19 cellular contexts compared by ENCODE assay signal in the genomic region with DNA sequence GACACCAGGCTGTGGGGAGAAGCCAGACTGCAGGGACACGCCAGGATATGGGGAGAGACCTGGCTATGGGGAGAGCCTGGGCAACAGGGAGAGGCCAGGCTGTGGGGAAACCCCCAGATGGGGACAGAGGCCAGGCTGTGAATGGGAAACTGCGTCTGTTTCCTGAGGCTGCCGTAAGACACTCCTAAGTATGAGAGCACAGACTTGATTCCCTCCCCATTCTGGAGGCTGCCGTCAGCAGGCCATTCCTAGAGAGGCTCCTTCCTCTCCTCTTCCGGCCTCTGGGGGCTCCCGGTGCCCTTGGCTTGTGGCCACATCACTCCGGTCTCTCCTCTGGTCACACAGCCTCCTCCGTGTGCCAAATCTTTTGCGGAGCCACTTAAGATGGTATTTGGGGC. TPM values are rescaled to one million over a fixed set of nuclear protein-coding genes. Genes with fewer than 3 reads are reported as not detected.
DNase-seq lines count a peak whose midpoint lies in the region; ATAC-seq, FAIRE-seq and TF ChIP-seq lines count a peak whose summit lies in the region.
"Had no signal": no experiment of that assay in that cellular context is flagged by ENCODE, and none has a peak within 500 bp of the region (broad histone marks: within the 10 kb centered on the region; RNA-seq: fewer than 3 reads in every experiment).

No MANE protein-coding gene starts in this region.

- no peaks in the 10 kb centered on the region; a peak in 1 of 4 replicates for H3K4me1 ChIP-seq in SK-N-SH (ENCODE audit: control insufficient read depth in 1 of 2, insufficient read depth in 2 of 2, low read depth in 1 of 2, low read length in 1 of 2)
- H3K4me1 ChIP-seq in H9 (ENCODE audit: insufficient read depth, low read length), result no peaks in the 10 kb centered on the region
- H3K4me1 ChIP-seq in kidney (ENCODE audit: control insufficient read depth in 1 of 2, insufficient read depth in 1 of 2, low read depth in 1 of 2, low read length in 2 of 2), result peaks cover 5% of the 10 kb centered on the region in 2 donors
- H3K4me1 ChIP-seq in spleen, result no peaks in the 10 kb centered on the region
- H3K4me1 ChIP-seq in colonic mucosa, result no peaks in the 10 kb centered on the region

- no peaks in the 10 kb centered on the region for H3K27me3 ChIP-seq in SK-N-SH (ENCODE audit: insufficient read depth)
- H3K27me3 ChIP-seq in H9 (ENCODE audit: insufficient read depth, low read length), result no peaks in the 10 kb centered on the region
- H3K27me3 ChIP-seq in spleen (replicated peaks in 1 of 7), result no peaks in the 10 kb centered on the region
- H3K27me3 ChIP-seq in colonic mucosa, result no peaks in the 10 kb centered on the region

- no peak overlapping the region for H3K23ac ChIP-seq in H9 (ENCODE audit: insufficient read length, low read depth, low read length)

- H3K9me2 ChIP-seq in SK-N-SH, result no peaks in the 10 kb centered on the region

- no peaks in the 10 kb centered on the region for H3K9me3 ChIP-seq in SK-N-SH
- no peaks in the 10 kb centered on the region for H3K9me3 ChIP-seq in H9 (ENCODE audit: control insufficient read depth, low read depth, low read length)
- H3K9me3 ChIP-seq in kidney (ENCODE audit: control insufficient read depth in 1 of 2, low read length in 2 of 2), result no peaks in the 10 kb centered on the region
- H3K9me3 ChIP-seq in spleen, result peaks cover 0 to 10% (median 5%) of the 10 kb centered on the region in 8 donors
- no peaks in the 10 kb centered on the region for H3K9me3 ChIP-seq in colonic mucosa
- H3K9me3 ChIP-seq: Caco-2 had no signal

- H3K23me2 ChIP-seq in H9 (ENCODE audit: insufficient read length, low read depth, low read length, poor library complexity, severe bottlenecking), result no peaks in the 10 kb centered on the region

- WGBS in SK-N-SH (ENCODE audit: low lambda C conversion rate), result 92% methylated on average over 8 of the region's 9 CpGs
- no CpG with 5 or more reads among the region's 9 CpGs for WGBS in H9 (ENCODE audit: extremely low coverage, insufficient read length, low lambda C conversion rate)
- 67 to 87% (median 77%) methylated on average over 7 to 9 of the region's 9 CpGs for WGBS in spleen, 5 donors

- peaks cover 3 to 8% of the 10 kb centered on the region in 2 experiments; a peak in 3 of 5 replicates for H3K9me3 Mint-ChIP-seq in H9

- H2BK120ac ChIP-seq in H9 (ENCODE audit: low read depth, low read length, poor library complexity, severe bottlenecking), result no peak overlapping the region

- H2AFZ ChIP-seq in SK-N-SH (ENCODE audit: low read depth), result no peak overlapping the region
- no peak overlapping the region for H2AFZ ChIP-seq in H9 (ENCODE audit: low read length)

- no peak overlapping the region for H3K9ac ChIP-seq in SK-N-SH
- no peak overlapping the region for H3K9ac ChIP-seq in H9 (ENCODE audit: extremely low read depth, insufficient read length, low read length)
- H3K9ac ChIP-seq in kidney (ENCODE audit: low read length in 2 of 2), result no peak overlapping the region
- no peak overlapping the region for H3K9ac ChIP-seq in colonic mucosa (ENCODE audit: low read depth in 2 of 2, low read length in 2 of 2)

- no peaks in the 10 kb centered on the region for H3F3A ChIP-seq in SK-N-SH (replicated peaks; ENCODE audit: insufficient read depth)

- no peak overlapping the region; the same call in 1 of the 2 replicates for H3K14ac ChIP-seq in H9 (ENCODE audit: insufficient read depth, low read length)

- peaks cover 1% of the 10 kb centered on the region; the same call in 1 of the 2 replicates for H3K27me3 Mint-ChIP-seq in H9 (ENCODE audit: low read depth)

- H3K4me3 Mint-ChIP-seq in H9, result no peak overlapping the region
- H3K4me3 Mint-ChIP-seq: CD14-positive monocyte had no signal

- H3K79me2 ChIP-seq in SK-N-SH (ENCODE audit: insufficient read depth) (no peaks in the 10 kb centered on the region), H9 (ENCODE audit: insufficient read depth, low read length) (no peaks in the 10 kb centered on the region)

- H4K20me1 ChIP-seq in SK-N-SH (ENCODE audit: insufficient read depth) (no peaks in the 10 kb centered on the region), H9 (ENCODE audit: control insufficient read depth, insufficient read depth, insufficient read length) (no peaks in the 10 kb centered on the region)

- intact Hi-C loops in kidney (cut with DNase I) (no loop called here), spleen (cut with DNase I; ENCODE audit: low total_unique reads) (no loop called here), colonic mucosa (cut with DNase I) (no loop called here)

- H2BK20ac ChIP-seq in H9 (ENCODE audit: low read depth, low read length, poor library complexity, severe bottlenecking), result no peak overlapping the region

- no peaks in the 10 kb centered on the region for H3K79me1 ChIP-seq in H9 (ENCODE audit: insufficient read depth, low read depth, low read length, poor library complexity, severe bottlenecking)

- no peak overlapping the region for H2BK12ac ChIP-seq in H9 (ENCODE audit: insufficient read length, low read depth, low read length)

- H2BK15ac ChIP-seq in H9 (ENCODE audit: low read depth, low read length), result no peak overlapping the region

- no peak overlapping the region for H3K27ac Mint-ChIP-seq in H9
- H3K27ac Mint-ChIP-seq: CD14-positive monocyte had no signal

- ATAC-seq in SK-N-SH treated with all-trans-retinoic acid at 6 μM for 48 hours, result no peak

- H3K56ac ChIP-seq in H9 (ENCODE audit: insufficient read length, low read depth, low read length), result no peak overlapping the region

- H4K5ac ChIP-seq in H9 (ENCODE audit: insufficient read length, low read depth, low read length), result no peak overlapping the region

- no peak for TF ChIP-seq RAD21 in SK-N-SH (IDR thresholded peaks at IDR 0.05; ENCODE audit: low read length)

- peaks cover 4 to 13% of the 10 kb centered on the region in 2 experiments for H3K4me1 Mint-ChIP-seq in H9

- TF ChIP-seq CTCF in SK-N-SH (IDR thresholded peaks at IDR 0.05), result no peak
- no peak for TF ChIP-seq CTCF in H9 (conservative IDR thresholded peaks at IDR 0.05)
- no peak for TF ChIP-seq CTCF in kidney (IDR thresholded peaks at IDR 0.05; ENCODE audit: borderline replicate concordance, extremely low read depth, insufficient read depth)
- no peak for TF ChIP-seq CTCF in spleen (IDR thresholded peaks at IDR 0.05 in 8 of 11, conservative IDR thresholded peaks at IDR 0.05 in 3 of 11)
- no peak for TF ChIP-seq CTCF in colonic mucosa (IDR thresholded peaks at IDR 0.05)

- TF ChIP-seq POLR2A in spleen (IDR thresholded peaks at IDR 0.05), result no peak

- CTCF ChIA-PET in SK-N-SH (lab: Yijun Ruan, JAX), result interaction anchor here (1.0 to 2.5 kb wide), 2 partner anchors 25 to 108 kb away, joined by 3 to 16 read pairs; no protein-coding TSS in a partner anchor

- H3K18ac ChIP-seq in H9 (ENCODE audit: insufficient read length, low read depth, low read length), result no peak overlapping the region

- H4K91ac ChIP-seq in H9 (ENCODE audit: insufficient read length, low read depth, low read length), result no peak overlapping the region

- H3K36me3 ChIP-seq in SK-N-SH (replicated peaks in 1 of 2; ENCODE audit: control insufficient read depth in 1 of 2, insufficient read depth in 2 of 2, low read length in 1 of 2), result no peaks in the 10 kb centered on the region
- no peaks in the 10 kb centered on the region for H3K36me3 ChIP-seq in kidney (ENCODE audit: control insufficient read depth in 1 of 2, insufficient read depth in 2 of 2, low read length in 2 of 2)
- peaks cover 0 to 42% (median 7%) of the 10 kb centered on the region in 6 donors for H3K36me3 ChIP-seq in spleen
- H3K36me3 ChIP-seq in colonic mucosa, result no peaks in the 10 kb centered on the region

- no peak overlapping the region for H3K4me2 ChIP-seq in SK-N-SH
- no peak overlapping the region for H3K4me2 ChIP-seq in H9 (ENCODE audit: insufficient read depth, insufficient read length, low read length)

- POLR2A ChIA-PET in SK-N-SH (lab: Yijun Ruan, JAX), result no interaction called here

- TF ChIP-seq EP300 in SK-N-SH (IDR thresholded peaks at IDR 0.05; ENCODE audit: borderline replicate concordance in 1 of 2, low read depth in 1 of 2, low read length in 1 of 2), result no peak

- H3K4me3 ChIP-seq in SK-N-SH (ENCODE audit: low read depth in 2 of 2, low read length in 1 of 2), result no peak overlapping the region
- H3K4me3 ChIP-seq in kidney (ENCODE audit: low read length in 2 of 2), result no peak overlapping the region
- no peak overlapping the region for H3K4me3 ChIP-seq in spleen
- H3K4me3 ChIP-seq in colonic mucosa, result no peak overlapping the region

- H3K36me3 Mint-ChIP-seq in H9 (ENCODE audit: insufficient read depth in 1 of 3, low read depth in 3 of 3), result peaks cover 16 to 28% (median 19%) of the 10 kb centered on the region in 3 experiments

- H3T11ph ChIP-seq in H9 (ENCODE audit: low read length), result no peak overlapping the region

- H3K4ac ChIP-seq in H9 (ENCODE audit: low read depth, low read length), result no peak overlapping the region

- H2BK5ac ChIP-seq in H9 (ENCODE audit: insufficient read length, low read length), result no peak overlapping the region

- FAIRE-seq in kidney (lab: Jason Lieb, UNC), result no peak
- FAIRE-seq: GM19239 had no signal

- no peak overlapping the region for H3K27ac ChIP-seq in SK-N-SH (ENCODE audit: low read depth in 2 of 2, low read length in 1 of 2)
- H3K27ac ChIP-seq in H9 (ENCODE audit: insufficient read length, low read depth, low read length), result no peak overlapping the region
- no peak overlapping the region for H3K27ac ChIP-seq in kidney (ENCODE audit: low read depth in 2 of 2, low read length in 2 of 2)
- H3K27ac ChIP-seq in spleen, result no peak overlapping the region
- no peak overlapping the region for H3K27ac ChIP-seq in colonic mucosa
- H3K27ac ChIP-seq: 22Rv1 had no signal

- no peak overlapping the region for H2AK5ac ChIP-seq in H9 (ENCODE audit: insufficient read length, low read length)

- DNase-seq in SK-N-SH, result peak; percentile 27
- peak; percentile 17 for DNase-seq in H9
- peak; percentile 41 for DNase-seq in kidney
- peak; percentile 44 for DNase-seq in spleen
- DNase-seq in colonic mucosa, result no peak
- DNase-seq in DMS79 treated with DMSO at 0.1 percent for 48 hours (lab: John Stamatoyannopoulos, UW), result no peak
- no peak for DNase-seq in activated T-cell treated with anti-CD3 and anti-CD28 coated beads, Interleukin-2, amount 50 U/mL, for 1 hour
- DNase-seq: Caco-2, DMS53, GOT3, KG1, NCI-H1092 treated with DMSO at 0.1 percent for 48 hours, NCI-H1694, NCI-H446 treated with DMSO at 0.1 percent for 48 hours, NCI-H774 had no signal

- no peak overlapping the region for H4K8ac ChIP-seq in H9 (replicated peaks; ENCODE audit: insufficient read length, low read depth, low read length)

TF ChIP-seq in SK-N-SH treated with all-trans-retinoic acid at 6 μM for 48 hours, 23 proteins besides CTCF, POLR2A, EP300 and RAD21 (continues in another document):
- TF ChIP-seq TOX (CRISPR knock-in tag; IDR thresholded peaks at IDR 0.05; ENCODE audit: borderline replicate concordance), result no peak
- TF ChIP-seq ISL1 (CRISPR knock-in tag; IDR thresholded peaks at IDR 0.05), result no peak
- TF ChIP-seq TCF4 (CRISPR knock-in tag; IDR thresholded peaks at IDR 0.05; ENCODE audit: borderline replicate concordance), result no peak

RNA-seq across cellular contexts. Expression of gene ADI1, which starts 32.3 kb away (rescaled TPM):
- polyA plus RNA-seq in SK-N-SH (2012; rRNA removed), result 49.4 and 67.2 TPM in 2 replicates
- 72.8 and 73.1 TPM in 2 replicates for polyA plus RNA-seq in SK-N-SH (2012; cell fraction: cytosol; rRNA removed)
- 43.3 and 62.9 TPM in 2 replicates for polyA plus RNA-seq in SK-N-SH (2012; cell fraction: nucleus; rRNA removed)
- total RNA-seq in H9 (2021), result 23.4 and 25.4 TPM in 2 replicates
- 74.0 TPM for total RNA-seq in kidney
- polyA plus RNA-seq in kidney (ENCODE audit: insufficient read depth, low read depth, low replicate concordance), result 236 TPM
- total RNA-seq in spleen, result 100 to 1,000 TPM in 1 of 7 donors, 10 to 100 TPM in 6; 36.5 to 106 (median 55.8) TPM
- polyA plus RNA-seq in spleen, result 10 to 100 TPM; 31.8 to 56.0 (median 48.4) TPM
- 10 to 100 TPM; 83.2 to 83.5 TPM for total RNA-seq in colonic mucosa

Comparison
In these comparisons a context has a peak if more than half of its experiments do, and no peak if none do; other contexts are left out.
1. DNase-seq: peak in SK-N-SH (single experiment), H9 (single experiment), kidney (single experiment) and spleen (single experiment); none in colonic mucosa (single experiment), DMS79 treated with DMSO at 0.1 percent for 48 hours (single experiment) and activated T-cell treated with anti-CD3 and anti-CD28 coated beads, Interleukin-2, amount 50 U/mL, for 1 hour (single experiment).